ENCODE assay signal across 9 cellular contexts in genomic region chr9:6646028-6646636, GRCh38. TPM values are rescaled to one million over a fixed set of nuclear protein-coding genes. Genes with fewer than 3 reads are reported as not detected.
DNase-seq lines count a peak whose midpoint lies in the region; ATAC-seq and TF ChIP-seq lines count a peak whose summit lies in the region.
"Had no signal": no experiment of that assay in that cellular context is flagged by ENCODE, and none has a peak within 500 bp of the region (broad histone marks: within the 10 kb centered on the region; RNA-seq: fewer than 3 reads in every experiment).

No MANE protein-coding gene starts in this region.

- no peaks in the 10 kb centered on the region for H3K79me2 ChIP-seq in SK-N-SH (ENCODE audit: insufficient read depth)

- H3K27ac ChIP-seq in SK-N-SH (ENCODE audit: low read depth in 2 of 2, low read length in 1 of 2) = peak overlapping the region in 1 of 2 experiments; percentile 23; a peak in 1 of 4 replicates

- no peaks in the 10 kb centered on the region for H4K20me1 ChIP-seq in SK-N-SH (ENCODE audit: insufficient read depth)

- POLR2A ChIA-PET in activated CD4-positive, alpha-beta T cell treated with anti-CD3 and anti-CD28 coated beads for 36 hours (lab: Charles Lee) = no interaction called here
- POLR2A ChIA-PET in SK-N-SH (lab: Yijun Ruan, JAX) = no interaction called here

- H3K27ac Mint-ChIP-seq in activated CD4-positive, alpha-beta T cell treated with anti-CD3 and anti-CD28 coated beads for 36 hours = peak overlapping the region; percentile 47

- no peak for TF ChIP-seq RAD21 in SK-N-SH (IDR thresholded peaks at IDR 0.05; ENCODE audit: low read length)

- H3K4me1 Mint-ChIP-seq in activated CD4-positive, alpha-beta T cell treated with anti-CD3 and anti-CD28 coated beads for 36 hours = peaks cover 17% of the 10 kb centered on the region

- peaks cover 52% of the 10 kb centered on the region for H3K27me3 Mint-ChIP-seq in activated CD4-positive, alpha-beta T cell treated with anti-CD3 and anti-CD28 coated beads for 36 hours

- peaks cover 0 to 4% of the 10 kb centered on the region in 2 experiments; a peak in 1 of 4 replicates for H3K4me1 ChIP-seq in SK-N-SH (ENCODE audit: control insufficient read depth in 1 of 2, insufficient read depth in 2 of 2, low read depth in 1 of 2, low read length in 1 of 2)

- TF ChIP-seq CTCF in SK-N-SH (IDR thresholded peaks at IDR 0.05) (no peak), retinal pigment epithelial cell (conservative IDR thresholded peaks at IDR 0.05; ENCODE audit: low read depth, low read length) (no peak)

- no peak for TF ChIP-seq POLR2A in erythroblast (IDR thresholded peaks at IDR 0.05; ENCODE audit: low read length)

- WGBS in SK-N-SH (ENCODE audit: low lambda C conversion rate) = 36% methylated on average over 18 of the region's 18 CpGs

- H3K4me2 ChIP-seq in SK-N-SH = peak overlapping the region; percentile 82

- H3K9me3 Mint-ChIP-seq in activated CD4-positive, alpha-beta T cell treated with anti-CD3 and anti-CD28 coated beads for 36 hours (ENCODE audit: low read depth) = no peaks in the 10 kb centered on the region

- CTCF ChIA-PET in activated CD4-positive, alpha-beta T cell treated with anti-CD3 and anti-CD28 coated beads for 36 hours (lab: Charles Lee) = interaction anchor here (0.6 to 1.0 kb wide), 5 partner anchors 11 to 622 kb away, joined by 3 to 5 read pairs (median 3); no protein-coding TSS in a partner anchor
- CTCF ChIA-PET in SK-N-SH (lab: Yijun Ruan, JAX) = interaction anchor here (1.9 kb wide), 2 partner anchors 21 to 61 kb away, joined by 5 to 7 read pairs; no protein-coding TSS in a partner anchor

- DNase-seq in activated CD4-positive, alpha-beta T cell treated with anti-CD3 and anti-CD28 coated beads for 36 hours = peak; percentile 57
- DNase-seq in activated CD4-positive, alpha-beta T cell treated with anti-CD3 and anti-CD28 coated beads for 1 hour = no peak
- DNase-seq in SK-N-SH (no peak), erythroblast (lab: John Stamatoyannopoulos, UW) (peak; percentile 9 to 22), retinal pigment epithelial cell (ENCODE audit: low read depth) (no peak), retina (no peak), GM19240 (ENCODE audit: insufficient read length, low spot score) (no peak), HuH-7.5 (ENCODE audit: low spot score) (no peak)
- DNase-seq: DND-41 had no signal

- no peak for TF ChIP-seq EP300 in SK-N-SH (IDR thresholded peaks at IDR 0.05; ENCODE audit: borderline replicate concordance in 1 of 2, low read depth in 1 of 2, low read length in 1 of 2)

- no peaks in the 10 kb centered on the region for H3K36me3 ChIP-seq in SK-N-SH (replicated peaks in 1 of 2; ENCODE audit: control insufficient read depth in 1 of 2, insufficient read depth in 2 of 2, low read length in 1 of 2)

- peak overlapping the region; percentile 86 for H2AFZ ChIP-seq in SK-N-SH (ENCODE audit: low read depth)

- no peaks in the 10 kb centered on the region for H3F3A ChIP-seq in SK-N-SH (replicated peaks; ENCODE audit: insufficient read depth)

- H3K27me3 ChIP-seq in SK-N-SH (ENCODE audit: insufficient read depth) = peaks cover 19% of the 10 kb centered on the region; the same call in 1 of the 2 replicates

- ATAC-seq in activated CD4-positive, alpha-beta T cell treated with anti-CD3 and anti-CD28 coated beads for 36 hours = peak; percentile 60

- H3K4me3 ChIP-seq in SK-N-SH (ENCODE audit: low read depth in 2 of 2, low read length in 1 of 2) = peak overlapping the region; percentile 60 to 65
- H3K4me3 ChIP-seq in retinal pigment epithelial cell (ENCODE audit: low read length) = peak overlapping the region; percentile 80

- H3K9me3 ChIP-seq in SK-N-SH = no peaks in the 10 kb centered on the region

- intact Hi-C loops in activated CD4-positive, alpha-beta T cell treated with anti-CD3 and anti-CD28 coated beads for 36 hours (cut with DNase I, micrococcal nuclease) = loop anchor here in 1 of 2 experiments (5.0 kb wide), 1 partner anchor 49 kb away; no protein-coding TSS in a partner anchor

- H3K36me3 Mint-ChIP-seq in activated CD4-positive, alpha-beta T cell treated with anti-CD3 and anti-CD28 coated beads for 36 hours (ENCODE audit: low read depth) = no peaks in the 10 kb centered on the region

- H3K9ac ChIP-seq in SK-N-SH = peak overlapping the region; percentile 39; the same call in 1 of the 2 replicates

- peak overlapping the region; percentile 71 for H3K4me3 Mint-ChIP-seq in activated CD4-positive, alpha-beta T cell treated with anti-CD3 and anti-CD28 coated beads for 36 hours

- no peaks in the 10 kb centered on the region for H3K9me2 ChIP-seq in SK-N-SH

TF ChIP-seq in SK-N-SH, 30 proteins besides CTCF, POLR2A, EP300 and RAD21:
- no peak for TF ChIP-seq TEAD4 (IDR thresholded peaks at IDR 0.05; ENCODE audit: borderline replicate concordance, insufficient read depth)
- no peak for TF ChIP-seq EZH2phosphoT487 (IDR thresholded peaks at IDR 0.05; ENCODE audit: borderline replicate concordance, low read depth)
- TF ChIP-seq RXRA (IDR thresholded peaks at IDR 0.05; ENCODE audit: borderline replicate concordance, low read depth) = no peak
- no peak for TF ChIP-seq MEF2A (IDR thresholded peaks at IDR 0.05; ENCODE audit: borderline replicate concordance, low read depth)
- TF ChIP-seq YY1 (IDR thresholded peaks at IDR 0.05; ENCODE audit: low read depth) = no peak
- TF ChIP-seq, protein P1, sequence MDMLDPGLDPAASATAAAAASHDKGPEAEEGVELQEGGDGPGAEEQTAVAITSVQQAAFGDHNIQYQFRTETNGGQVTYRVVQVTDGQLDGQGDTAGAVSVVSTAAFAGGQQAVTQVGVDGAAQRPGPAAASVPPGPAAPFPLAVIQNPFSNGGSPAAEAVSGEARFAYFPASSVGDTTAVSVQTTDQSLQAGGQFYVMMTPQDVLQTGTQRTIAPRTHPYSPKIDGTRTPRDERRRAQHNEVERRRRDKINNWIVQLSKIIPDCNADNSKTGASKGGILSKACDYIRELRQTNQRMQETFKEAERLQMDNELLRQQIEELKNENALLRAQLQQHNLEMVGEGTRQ (IDR thresholded peaks at IDR 0.05; ENCODE audit: borderline replicate concordance, low read depth, low read length) = no peak
- TF ChIP-seq SIN3A (IDR thresholded peaks at IDR 0.05; ENCODE audit: borderline replicate concordance, low read depth, low read length) = no peak
- no peak for TF ChIP-seq MXI1 (IDR thresholded peaks at IDR 0.05; ENCODE audit: low read depth, low read length)
- TF ChIP-seq TCF12 (IDR thresholded peaks at IDR 0.05) = no peak
- no peak for TF ChIP-seq GABPA (IDR thresholded peaks at IDR 0.05; ENCODE audit: low read depth)

RNA-seq across cellular contexts. Expression of gene GLDC, which starts 0.6 kb away (rescaled TPM):
- total RNA-seq in activated CD4-positive, alpha-beta T cell treated with anti-CD3 and anti-CD28 coated beads for 36 hours = 1 to 10 TPM in 1 of 2 experiments, under 1 TPM in 1; 0.95 to 1.8 TPM
- 4.1 TPM in 2 replicates for polyA plus RNA-seq in SK-N-SH (2012; rRNA removed)
- 2.9 and 3.8 TPM in 2 replicates for polyA plus RNA-seq in SK-N-SH (2012; cell fraction: cytosol; rRNA removed)
- 3.4 and 4.8 TPM in 2 replicates for polyA plus RNA-seq in SK-N-SH (2012; cell fraction: nucleus; rRNA removed)

Comparison
In these comparisons a context has a peak if more than half of its experiments do, and no peak if none do; other contexts are left out.
1. DNase-seq: peak in activated CD4-positive, alpha-beta T cell treated with anti-CD3 and anti-CD28 coated beads for 36 hours (single experiment) and erythroblast (2 of 2); none in activated CD4-positive, alpha-beta T cell treated with anti-CD3 and anti-CD28 coated beads for 1 hour (single experiment), SK-N-SH (single experiment), retinal pigment epithelial cell (single experiment), retina (single experiment), GM19240 (single experiment) and HuH-7.5 (single experiment).